Comparison of ENCODE assay signal across 19 cellular contexts in the genomic region with DNA sequence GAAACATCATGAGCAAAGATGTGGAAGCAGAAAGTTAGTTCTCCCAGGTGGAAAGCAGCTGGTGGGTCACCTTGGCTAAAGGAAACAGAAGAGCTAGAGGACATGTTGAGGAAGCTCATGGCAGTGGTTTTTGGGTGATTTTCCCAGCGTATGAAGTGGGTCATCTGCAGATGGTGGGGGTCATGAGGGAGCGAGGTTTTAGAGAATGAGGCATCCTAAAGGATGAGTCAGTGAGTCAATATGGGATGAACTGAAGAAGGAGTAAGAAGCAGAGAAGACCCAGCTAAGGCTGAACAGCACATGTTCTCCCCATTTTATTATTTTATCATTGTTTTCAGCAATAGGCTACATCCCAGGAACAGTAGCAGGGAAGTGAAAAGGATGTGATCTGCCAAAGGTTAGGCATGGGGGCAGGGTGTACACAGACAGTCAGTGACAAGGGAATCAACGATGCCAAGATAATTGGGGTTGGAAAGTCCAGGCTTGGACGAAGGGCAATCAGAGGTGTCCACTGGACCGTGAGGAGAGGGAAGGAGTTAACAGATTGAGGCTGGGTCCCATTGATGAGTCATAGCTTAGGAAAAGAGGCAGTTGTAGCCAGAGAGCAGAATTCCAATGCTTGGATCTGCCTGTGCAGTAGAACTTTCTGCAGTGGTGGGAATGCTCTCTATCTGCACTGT.
DNase-seq lines count a peak whose midpoint lies in the region; ATAC-seq and TF ChIP-seq lines count a peak whose summit lies in the region.
"Had no signal": no experiment of that assay in that cellular context is flagged by ENCODE, and none has a peak within 500 bp of the region (broad histone marks: within the 10 kb centered on the region; RNA-seq: fewer than 3 reads in every experiment).

No MANE protein-coding gene starts in this region.

- no peak overlapping the region for H3K9ac ChIP-seq in PC-3 (ENCODE audit: low read length)

- ATAC-seq in PC-3 = peak; percentile 72

- no peaks in the 10 kb centered on the region for H3K36me3 ChIP-seq in PC-3 (ENCODE audit: low read depth, low read length)
- H3K36me3 ChIP-seq: HAP-1, MG63 had no signal

- H3K27ac ChIP-seq in PC-3 (ENCODE audit: low read length) = no peak overlapping the region

- H3K9me3 Mint-ChIP-seq in activated CD4-positive, alpha-beta memory T cell treated with anti-CD3 and anti-CD28 coated beads for 36 hours = no peaks in the 10 kb centered on the region

- peak; percentile 61 for DNase-seq in HCEC 1CT
- peak; percentile 40 for DNase-seq in PC-3
- peak; percentile 15 for DNase-seq in epithelial cell of proximal tubule (ENCODE audit: low read depth)
- DNase-seq in renal cortical epithelial cell (ENCODE audit: low read depth) = peak; percentile 45
- DNase-seq in GM13977 (ENCODE audit: low spot score) = no peak
- DNase-seq in activated CD4-positive, alpha-beta memory T cell treated with anti-CD3 and anti-CD28 coated beads for 36 hours = no peak
- DNase-seq in GM19238 (ENCODE audit: insufficient read length, low spot score) = no peak
- DNase-seq: ACHN; Caco-2; KG1; MG63; NCI-H1105; NCI-H1694 treated with DMSO at 0.1 percent for 48 hours; NCI-H345; NCI-H526 treated with DMSO at 0.1 percent for 48 hours; NK-92 treated with Interleukin-12 subunit alpha and Interleukin-12 subunit beta, amount 100 ng/mL, for 24 hours; OCI-M1; SW 1271 had no signal

- H3K36me3 Mint-ChIP-seq in activated CD4-positive, alpha-beta memory T cell treated with anti-CD3 and anti-CD28 coated beads for 36 hours = no peaks in the 10 kb centered on the region

- no peak overlapping the region for H3K4me3 Mint-ChIP-seq in activated CD4-positive, alpha-beta memory T cell treated with anti-CD3 and anti-CD28 coated beads for 36 hours

- intact Hi-C loops in PC-3 (cut with micrococcal nuclease) = loop anchor here (10.0 kb wide), 3 partner anchors 205 to 445 kb away; no protein-coding TSS in a partner anchor
- intact Hi-C loops in activated CD4-positive, alpha-beta memory T cell treated with anti-CD3 and anti-CD28 coated beads for 36 hours (cut with micrococcal nuclease) = no loop called here

- POLR2A ChIA-PET in PC-3 (lab: Charles Lee; ENCODE audit: unreplicated experiment) = no interaction called here
- POLR2A ChIA-PET in activated CD4-positive, alpha-beta memory T cell treated with anti-CD3 and anti-CD28 coated beads for 36 hours (lab: Charles Lee) = no interaction called here

- H3K4me1 Mint-ChIP-seq in activated CD4-positive, alpha-beta memory T cell treated with anti-CD3 and anti-CD28 coated beads for 36 hours (ENCODE audit: low read depth) = no peaks in the 10 kb centered on the region

- CTCF ChIA-PET in PC-3 (lab: Charles Lee) = no interaction called here
- CTCF ChIA-PET in activated CD4-positive, alpha-beta memory T cell treated with anti-CD3 and anti-CD28 coated beads for 36 hours (lab: Charles Lee) = no interaction called here

- H3F3A ChIP-seq in PC-3 (ENCODE audit: low read length, unreplicated experiment) = no peaks in the 10 kb centered on the region

- H3K27me3 ChIP-seq in PC-3 (ENCODE audit: low read length) = no peaks in the 10 kb centered on the region
- H3K27me3 ChIP-seq: MG63 had no signal

- H3K4me1 ChIP-seq in PC-3 (ENCODE audit: insufficient read depth, low read length) = peaks cover 21% of the 10 kb centered on the region
- H3K4me1 ChIP-seq: Caco-2, HAP-1 had no signal

- H3K79me2 ChIP-seq in PC-3 (ENCODE audit: low read length) = no peaks in the 10 kb centered on the region

- TF ChIP-seq CTCF in PC-3 (conservative IDR thresholded peaks at IDR 0.05; ENCODE audit: low read depth, low read length) (no peak), epithelial cell of proximal tubule (conservative IDR thresholded peaks at IDR 0.05; ENCODE audit: low read depth, low read length) (no peak), GM13977 (IDR thresholded peaks at IDR 0.05; ENCODE audit: extremely low read depth, insufficient read depth, missing control alignments) (no peak)

- H3K9me3 ChIP-seq in PC-3 (ENCODE audit: low read length) = no peaks in the 10 kb centered on the region
- H3K9me3 ChIP-seq: Caco-2, HAP-1, MG63 had no signal

- H3K4me2 ChIP-seq in PC-3 (ENCODE audit: low read length) = no peak overlapping the region

- H3K27ac Mint-ChIP-seq in activated CD4-positive, alpha-beta memory T cell treated with anti-CD3 and anti-CD28 coated beads for 36 hours = no peak overlapping the region

- H2AFZ ChIP-seq in PC-3 (ENCODE audit: low read length) = no peak overlapping the region

- no peaks in the 10 kb centered on the region for H3K9me2 ChIP-seq in PC-3 (replicated peaks; ENCODE audit: low read length)

- H4K20me1 ChIP-seq in PC-3 (ENCODE audit: low read length) = no peaks in the 10 kb centered on the region

- in situ Hi-C loops in GM13977 (cut with MboI; ENCODE audit: low pct_unique_long_range_greater_than_20kb, low sequenced_read_pairs, unreplicated experiment) = no loop called here

- no TSS peak for BruUV-seq in PC-3 (replicated peaks; lab: Mats Ljungman, UMichigan)

- H3K4me3 ChIP-seq in PC-3 (ENCODE audit: low read length) = no peak overlapping the region
- no peak overlapping the region for H3K4me3 ChIP-seq in epithelial cell of proximal tubule (ENCODE audit: low read depth, low read length)
- H3K4me3 ChIP-seq: HAP-1, MG63 had no signal

- no peaks in the 10 kb centered on the region for H3K27me3 Mint-ChIP-seq in activated CD4-positive, alpha-beta memory T cell treated with anti-CD3 and anti-CD28 coated beads for 36 hours

Comparison
In these comparisons a context has a peak if more than half of its experiments do, and no peak if none do; other contexts are left out.
1. DNase-seq: peak in HCEC 1CT (single experiment), PC-3 (single experiment), epithelial cell of proximal tubule (single experiment) and renal cortical epithelial cell (single experiment); none in GM13977 (single experiment), activated CD4-positive, alpha-beta memory T cell treated with anti-CD3 and anti-CD28 coated beads for 36 hours (single experiment) and GM19238 (single experiment).